Comparison of ENCODE assay signal across 8 cellular contexts in the genomic region with DNA sequence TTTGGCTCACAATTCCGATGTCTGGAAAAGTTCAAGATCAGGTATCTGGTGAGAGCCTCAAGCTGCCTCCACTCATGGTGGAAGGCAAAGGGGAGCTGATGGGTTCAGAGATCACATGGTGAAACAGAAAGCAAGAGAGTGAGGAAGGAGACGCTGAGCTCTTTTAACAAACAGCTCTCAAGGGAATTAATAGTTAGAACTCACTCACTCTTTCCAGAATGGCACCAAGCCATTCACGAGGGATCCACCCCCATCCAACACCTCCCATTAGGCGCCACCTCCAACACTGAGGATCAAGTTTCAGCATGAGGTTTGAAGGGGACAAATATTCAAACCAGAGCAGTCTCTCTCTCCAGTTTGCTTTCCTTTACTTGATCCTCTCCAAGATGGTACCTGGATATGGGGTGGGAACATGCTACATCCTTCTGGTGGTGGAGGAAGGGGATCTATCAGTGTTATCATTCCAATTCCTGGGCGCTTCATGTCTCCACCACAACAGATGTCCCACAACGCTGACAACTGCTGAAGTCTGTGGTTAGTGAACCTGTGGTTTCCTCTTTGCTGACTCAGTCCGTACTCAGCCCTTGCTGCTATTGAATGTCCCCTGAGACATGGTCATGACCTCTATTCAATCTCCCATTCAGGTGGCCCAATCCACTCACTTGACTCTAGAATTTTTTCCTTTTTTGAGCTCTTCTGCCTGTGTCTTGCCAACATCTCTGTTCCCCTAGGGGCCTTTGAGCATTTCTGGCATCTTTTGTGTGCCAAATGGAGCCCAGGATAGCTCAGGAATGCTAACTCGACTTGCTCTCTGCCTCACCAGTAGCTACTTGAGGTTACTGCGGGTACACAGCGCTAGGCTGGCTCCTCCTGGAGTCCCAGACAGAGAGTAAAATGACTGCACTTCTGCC.
DNase-seq lines count a peak whose midpoint lies in the region; ATAC-seq and TF ChIP-seq lines count a peak whose summit lies in the region.

No MANE protein-coding gene starts in this region.

- H3K4me3 ChIP-seq in GM12865 (ENCODE audit: low read depth, low read length) (peak overlapping the region; percentile 50), SJSA1 (no peak overlapping the region), thyroid gland (replicated peaks in 1 of 3) (no peak overlapping the region), coronary artery (no peak overlapping the region)

- H3K27ac ChIP-seq in SJSA1 (no peak overlapping the region), thyroid gland (no peak overlapping the region), coronary artery (no peak overlapping the region)

- TF ChIP-seq CTCF in GM12865 (IDR thresholded peaks at IDR 0.05; ENCODE audit: insufficient read depth, low read depth, low read length, missing control alignments) (no peak), thyroid gland (IDR thresholded peaks at IDR 0.05) (no peak), coronary artery (IDR thresholded peaks at IDR 0.05) (no peak)

- H3K4me1 ChIP-seq in SJSA1 (replicated peaks) (peaks cover 11% of the 10 kb centered on the region), thyroid gland (no peaks in the 10 kb centered on the region)

- no peaks in the 10 kb centered on the region for H3K27me3 ChIP-seq in SJSA1 (replicated peaks)
- no peaks in the 10 kb centered on the region for H3K27me3 ChIP-seq in thyroid gland

- TF ChIP-seq POLR2A in thyroid gland (IDR thresholded peaks at IDR 0.05), result no peak

- H3K9me3 ChIP-seq in SJSA1 (replicated peaks) (no peaks in the 10 kb centered on the region), thyroid gland (no peaks in the 10 kb centered on the region)

- in situ Hi-C loops in T47D (cut with HindIII; ENCODE audit: low pct_unique_long_range_greater_than_20kb, low sequenced_read_pairs), result no loop called here

- ATAC-seq in GM21529 (IDR thresholded peaks at IDR 0.05; ENCODE audit: unreplicated experiment), result peak; percentile 93

- H3K36me3 ChIP-seq in SJSA1, result no peaks in the 10 kb centered on the region
- H3K36me3 ChIP-seq in thyroid gland, result no peaks in the 10 kb centered on the region

- peak; percentile 91 for DNase-seq in GM12865 (ENCODE audit: low read depth)
- DNase-seq in HS-27A (ENCODE audit: low read depth), result peak; percentile 2
- DNase-seq in SJSA1 (ENCODE audit: low read depth in 1 of 2, low spot score in 2 of 2), result peak; percentile 55 to 61
- DNase-seq in T47D (ENCODE audit: low read depth in 1 of 2, low spot score in 1 of 2), result peak; percentile 4 to 80
- peak; percentile 64 for DNase-seq in stimulated activated CD4-positive, alpha-beta T cell treated with anti-CD3 and anti-CD28 coated beads, Interleukin-1b, Interleukin-23, amount 100 ng/mL, for 48 hours
- no peak for DNase-seq in thyroid gland
- no peak for DNase-seq in coronary artery (ENCODE audit: low spot score)

- WGBS in thyroid gland, 2 donors, result 56 to 65% methylated on average over 8 to 10 of the region's 10 CpGs

- intact Hi-C loops in thyroid gland (cut with DNase I), result no loop called here

Comparison
In these comparisons a context has a peak if more than half of its experiments do, and no peak if none do; other contexts are left out.
1. DNase-seq: peak in GM12865 (single experiment), HS-27A (single experiment), SJSA1 (2 of 2), T47D (2 of 2) and stimulated activated CD4-positive, alpha-beta T cell treated with anti-CD3 and anti-CD28 coated beads, Interleukin-1b, Interleukin-23, amount 100 ng/mL, for 48 hours (single experiment); none in thyroid gland (0 of 2) and coronary artery (single experiment).